In genomic region chr18:48813833-48814489, GRCh38 we compare ENCODE assay signal across 1 cellular context.
TF ChIP-seq lines count a peak whose summit lies in the region.

No MANE protein-coding gene starts in this region.

TF ChIP-seq in IMR-90, 13 proteins besides CTCF, POLR2A, EP300 and RAD21 (continued from another document):
- TF ChIP-seq RFX5 (IDR thresholded peaks at IDR 0.05; ENCODE audit: low read depth, low read length) (no peak), NFE2L2 (IDR thresholded peaks at IDR 0.05; ENCODE audit: low read depth, low read length) (no peak), BHLHE40 (IDR thresholded peaks at IDR 0.05; ENCODE audit: low read depth, low read length) (no peak), CHD1 (IDR thresholded peaks at IDR 0.05; ENCODE audit: low read depth, low read length) (no peak)
